Comparison of ENCODE assay signal across 14 cellular contexts in genomic region chr2:190443778-190444481, GRCh38. TPM values are rescaled to one million over a fixed set of nuclear protein-coding genes. Genes with fewer than 3 reads are reported as not detected.
A peak's percentile ranks its signal among the peaks of the same experiment; 100 is the strongest.
DNase-seq lines count a peak whose midpoint lies in the region; ATAC-seq, FAIRE-seq and TF ChIP-seq lines count a peak whose summit lies in the region.
"Had no signal": no experiment of that assay in that cellular context is flagged by ENCODE, and none has a peak within 500 bp of the region (broad histone marks: within the 10 kb centered on the region; RNA-seq: fewer than 3 reads in every experiment).

No MANE protein-coding gene starts in this region.

- no peak for TF ChIP-seq CTCF in CD8-positive, alpha-beta T cell (IDR thresholded peaks at IDR 0.05)
- no peak for TF ChIP-seq CTCF in IMR-90 (conservative IDR thresholded peaks at IDR 0.05; ENCODE audit: low read depth, low read length)
- TF ChIP-seq CTCF in WERI-Rb-1 (IDR thresholded peaks at IDR 0.05; ENCODE audit: low read depth, low read length) = no peak

- H3K4me3 Mint-ChIP-seq in CD8-positive, alpha-beta T cell = peak overlapping the region; percentile 23
- H3K4me3 Mint-ChIP-seq: activated CD8-positive, alpha-beta T cell treated with anti-CD3 and anti-CD28 coated beads, Interleukin-2, amount 10 ng/mL, durations not matched to agents 7 days and 5 days had no signal

- no peak overlapping the region for H3K4me2 ChIP-seq in IMR-90 (ENCODE audit: low read depth, low read length)

- no peak overlapping the region for H2AFZ ChIP-seq in IMR-90 (replicated peaks; ENCODE audit: low read length, poor library complexity)

- no peaks in the 10 kb centered on the region for H3K9me3 Mint-ChIP-seq in CD8-positive, alpha-beta T cell
- H3K9me3 Mint-ChIP-seq: CD4-positive, CD25-positive, alpha-beta regulatory T cell had no signal

- no peak overlapping the region; the same call in none of the 2 replicates for H3K18ac ChIP-seq in IMR-90 (ENCODE audit: low read depth, low read length)

- H3K27ac Mint-ChIP-seq in CD8-positive, alpha-beta T cell = peak overlapping the region; percentile 49
- H3K27ac Mint-ChIP-seq: activated CD8-positive, alpha-beta T cell treated with anti-CD3 and anti-CD28 coated beads, Interleukin-2, amount 10 ng/mL, durations not matched to agents 7 days and 5 days had no signal

- H3K23ac ChIP-seq in IMR-90 (ENCODE audit: low read depth, low read length) = no peak overlapping the region

- dilution Hi-C loops in IMR-90 (cut with HindIII; ENCODE audit: low sequenced_read_pairs, unreplicated experiment) = no loop called here

- H2BK20ac ChIP-seq in IMR-90 (ENCODE audit: low read depth, low read length) = no peak overlapping the region

- no peaks in the 10 kb centered on the region for H3K27me3 Mint-ChIP-seq in CD8-positive, alpha-beta T cell (ENCODE audit: low read depth)
- H3K27me3 Mint-ChIP-seq: CD4-positive, CD25-positive, alpha-beta regulatory T cell had no signal

- no peak overlapping the region for H3K56ac ChIP-seq in IMR-90 (ENCODE audit: extremely low read depth, insufficient read depth, low read length)

- H2AK5ac ChIP-seq in IMR-90 (ENCODE audit: low read depth, low read length) = no peak overlapping the region

- no peak overlapping the region for H3K4ac ChIP-seq in IMR-90 (ENCODE audit: low read depth, low read length)

- H2BK5ac ChIP-seq in IMR-90 (ENCODE audit: low read depth, low read length, poor library complexity, severe bottlenecking) = no peak overlapping the region

- WGBS in IMR-90 (ENCODE audit: extremely low coverage in 2 of 2, insufficient read length in 1 of 2), 2 experiments = no CpG with 5 or more reads among the region's 3 CpGs

- H3K4me1 Mint-ChIP-seq in CD8-positive, alpha-beta T cell (ENCODE audit: low read depth) = peaks cover 85% of the 10 kb centered on the region

- H3K79me1 ChIP-seq in IMR-90 (ENCODE audit: low read depth in 1 of 2, low read length in 2 of 2) = no peaks in the 10 kb centered on the region

- POLR2A ChIA-PET in CD8-positive, alpha-beta T cell (lab: Charles Lee) = no interaction called here
- POLR2A ChIA-PET in IMR-90 (lab: Charles Lee; ENCODE audit: unreplicated experiment) = no interaction called here

- H4K91ac ChIP-seq in IMR-90 (ENCODE audit: insufficient read depth, low read depth, low read length) = no peak overlapping the region

- CTCF ChIA-PET in CD8-positive, alpha-beta T cell (lab: Charles Lee) = no interaction called here
- CTCF ChIA-PET in IMR-90 (lab: Yijun Ruan, JAX) = no interaction called here

- ATAC-seq in CD8-positive, alpha-beta T cell = no peak
- 0 out of 2 replicates have a peak, but pooled peaks have one; percentile 29 for ATAC-seq in IMR-90 (ENCODE audit: low read depth)
- no peak for ATAC-seq in GM18907 (IDR thresholded peaks at IDR 0.05; ENCODE audit: unreplicated experiment)
- ATAC-seq: activated CD8-positive, alpha-beta T cell treated with anti-CD3 and anti-CD28 coated beads, Interleukin-2, amount 10 ng/mL, durations not matched to agents 7 days and 5 days had no signal

- in situ Hi-C loops in IMR-90 (cut with MboI; ENCODE audit: low sequenced_read_pairs) (no loop called here), T47D (cut with HindIII; ENCODE audit: low pct_unique_long_range_greater_than_20kb, low sequenced_read_pairs) (no loop called here)

- H3K36me3 Mint-ChIP-seq in CD8-positive, alpha-beta T cell = peaks cover 24% of the 10 kb centered on the region

- H2AK9ac ChIP-seq in IMR-90 (replicated peaks; ENCODE audit: low read depth, low read length, poor library complexity) = no peak overlapping the region

- no peaks in the 10 kb centered on the region for H3K27me3 ChIP-seq in CD8-positive, alpha-beta T cell (ENCODE audit: insufficient read depth, low read length)
- no peaks in the 10 kb centered on the region for H3K27me3 ChIP-seq in IMR-90 (ENCODE audit: control insufficient read depth, insufficient read depth, low read length)
- H3K27me3 ChIP-seq in SJCRH30 = no peaks in the 10 kb centered on the region
- H3K27me3 ChIP-seq in WERI-Rb-1 (ENCODE audit: insufficient read depth, low read depth, severe bottlenecking) = no peaks in the 10 kb centered on the region

- H3K36me3 ChIP-seq in CD8-positive, alpha-beta T cell (ENCODE audit: insufficient read depth, low read length) = no peaks in the 10 kb centered on the region
- H3K36me3 ChIP-seq in IMR-90 (ENCODE audit: control insufficient read depth, insufficient read depth, low read length) (no peaks in the 10 kb centered on the region), SJCRH30 (no peaks in the 10 kb centered on the region), WERI-Rb-1 (no peaks in the 10 kb centered on the region)

- peaks cover 62% of the 10 kb centered on the region for H3K4me1 ChIP-seq in CD8-positive, alpha-beta T cell (ENCODE audit: insufficient read depth, low read length)
- H3K4me1 ChIP-seq in IMR-90 (ENCODE audit: control insufficient read depth, insufficient read depth, low read length) (peaks cover 4% of the 10 kb centered on the region), SJCRH30 (peaks cover 4% of the 10 kb centered on the region; the same call in 1 of the 2 replicates)

- H4K20me1 ChIP-seq in IMR-90 (ENCODE audit: insufficient read depth, low read length) = no peaks in the 10 kb centered on the region

- FAIRE-seq in HTR-8/SVneo (lab: Jason Lieb, UNC) = no peak

- BruUV-seq in IMR-90 (replicated peaks; lab: Mats Ljungman, UMichigan) = no TSS peak

- no peak overlapping the region for H2BK120ac ChIP-seq in IMR-90 (ENCODE audit: low read depth, low read length)

- no peak for TF ChIP-seq RAD21 in IMR-90 (IDR thresholded peaks at IDR 0.05; ENCODE audit: low read length)

- H2BK15ac ChIP-seq in IMR-90 (ENCODE audit: low read depth, low read length) = no peak overlapping the region

- H4K5ac ChIP-seq in IMR-90 (ENCODE audit: low read depth, low read length) = no peak overlapping the region; the same call in 1 of the 2 replicates

- H3K14ac ChIP-seq in IMR-90 (replicated peaks; ENCODE audit: low read depth, low read length) = no peak overlapping the region

- H3K27ac ChIP-seq in CD8-positive, alpha-beta T cell (ENCODE audit: low read depth, low read length) = no peak overlapping the region
- H3K27ac ChIP-seq in IMR-90 (ENCODE audit: insufficient read depth, low read length) (no peak overlapping the region), SJCRH30 (no peak overlapping the region), WERI-Rb-1 (no peak overlapping the region)

- H3K9ac ChIP-seq in IMR-90 (ENCODE audit: low read depth, low read length) = no peak overlapping the region

- no peak overlapping the region for H3K4me3 ChIP-seq in CD8-positive, alpha-beta T cell (ENCODE audit: low read depth, low read length)
- H3K4me3 ChIP-seq in IMR-90 (ENCODE audit: insufficient read depth, low read depth, low read length) = no peak overlapping the region
- no peak overlapping the region for H3K4me3 ChIP-seq in SJCRH30
- H3K4me3 ChIP-seq in WERI-Rb-1 (ENCODE audit: low read depth, low read length) = no peak overlapping the region

- no peaks in the 10 kb centered on the region for H3K9me1 ChIP-seq in IMR-90 (ENCODE audit: insufficient read depth, low read length)

- DNase-seq in CD8-positive, alpha-beta T cell = no peak
- peak; percentile 67 for DNase-seq in IMR-90
- DNase-seq in T47D (ENCODE audit: low read depth in 1 of 2, low spot score in 1 of 2) = peak; percentile 8 to 11
- DNase-seq in iris pigment epithelial cell (ENCODE audit: low read depth) = peak; percentile 60
- DNase-seq in HTR-8/SVneo (ENCODE audit: insufficient read length, low spot score) = no peak
- DNase-seq in SJCRH30 = no peak
- DNase-seq in WERI-Rb-1 = no peak
- DNase-seq: activated CD8-positive, alpha-beta T cell treated with anti-CD3 and anti-CD28 coated beads, Interleukin-2, amount 10 ng/mL, durations not matched to agents 7 days and 5 days; aorta; CD4-positive, CD25-positive, alpha-beta regulatory T cell; MM.1S; NCI-H774; retina had no signal

- TF ChIP-seq POLR2A in IMR-90 (IDR thresholded peaks at IDR 0.05; ENCODE audit: low read depth, low read length) = no peak

- H3K9me3 ChIP-seq in CD8-positive, alpha-beta T cell (ENCODE audit: low read length) = no peaks in the 10 kb centered on the region
- no peaks in the 10 kb centered on the region for H3K9me3 ChIP-seq in IMR-90 (ENCODE audit: control insufficient read depth, insufficient read depth, low read length)
- H3K9me3 ChIP-seq in SJCRH30 (replicated peaks) = 0 out of 2 replicates have a peak, but pooled peaks cover 4% of the 10 kb centered on the region
- no peaks in the 10 kb centered on the region for H3K9me3 ChIP-seq in WERI-Rb-1 (ENCODE audit: severe bottlenecking)

- no peak overlapping the region for H4K8ac ChIP-seq in IMR-90 (ENCODE audit: low read depth in 2 of 2, low read length in 2 of 2)

- intact Hi-C loops in CD8-positive, alpha-beta T cell (cut with DNase I, micrococcal nuclease) = loop anchor here in 1 of 2 experiments (5.0 kb wide), 1 partner anchor 43 kb away; no protein-coding TSS in a partner anchor
- intact Hi-C loops in IMR-90 (cut with micrococcal nuclease) = no loop called here

TF ChIP-seq in IMR-90, 13 proteins besides CTCF, POLR2A, EP300 and RAD21:
- TF ChIP-seq RCOR1 (IDR thresholded peaks at IDR 0.05; ENCODE audit: insufficient replicate concordance, low read length) = no peak
- TF ChIP-seq CEBPB (IDR thresholded peaks at IDR 0.05; ENCODE audit: low read depth, low read length) = no peak
- TF ChIP-seq SMC3 (IDR thresholded peaks at IDR 0.05; ENCODE audit: low read depth, low read length) = no peak
- TF ChIP-seq, protein P1, sequence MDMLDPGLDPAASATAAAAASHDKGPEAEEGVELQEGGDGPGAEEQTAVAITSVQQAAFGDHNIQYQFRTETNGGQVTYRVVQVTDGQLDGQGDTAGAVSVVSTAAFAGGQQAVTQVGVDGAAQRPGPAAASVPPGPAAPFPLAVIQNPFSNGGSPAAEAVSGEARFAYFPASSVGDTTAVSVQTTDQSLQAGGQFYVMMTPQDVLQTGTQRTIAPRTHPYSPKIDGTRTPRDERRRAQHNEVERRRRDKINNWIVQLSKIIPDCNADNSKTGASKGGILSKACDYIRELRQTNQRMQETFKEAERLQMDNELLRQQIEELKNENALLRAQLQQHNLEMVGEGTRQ (IDR thresholded peaks at IDR 0.05; ENCODE audit: low read depth, low read length) = no peak

RNA-seq across cellular contexts. Expression of gene MFSD6, which starts 35.8 kb away (rescaled TPM):
- total RNA-seq in CD8-positive, alpha-beta T cell = 10 to 100 TPM; 45.6 to 50.6 TPM
- total RNA-seq in IMR-90 (2012; rRNA removed) = 7.7 and 8.1 TPM in 2 replicates
- polyA plus RNA-seq in IMR-90 (2012; rRNA removed) = 4.0 and 4.2 TPM in 2 replicates
- 2.7 and 4.8 TPM in 2 replicates for polyA plus RNA-seq in IMR-90 (2012; cell fraction: cytosol; rRNA removed)
- 1.6 and 5.3 TPM in 2 replicates for polyA plus RNA-seq in IMR-90 (2012; cell fraction: nucleus; rRNA removed; ENCODE audit: low replicate concordance)
- 14.4 TPM in 2 replicates for total RNA-seq in SJCRH30 (2014; rRNA removed; shearing (Covaris generic))

Comparison
In these comparisons a context has a peak if more than half of its experiments do, and no peak if none do; other contexts are left out.
1. DNase-seq: peak in IMR-90 (single experiment), T47D (2 of 2) and iris pigment epithelial cell (single experiment); none in CD8-positive, alpha-beta T cell (0 of 7), HTR-8/SVneo (single experiment), SJCRH30 (0 of 2) and WERI-Rb-1 (single experiment).